ENCODE assay signal across 2 cellular contexts in genomic region chr19:42284641-42285341, GRCh38.
TF ChIP-seq lines count a peak whose summit lies in the region.

No MANE protein-coding gene starts in this region.

TF ChIP-seq in SK-N-SH, 30 proteins besides CTCF, POLR2A, EP300 and RAD21 (continued from another document):
- TF ChIP-seq, protein P1, sequence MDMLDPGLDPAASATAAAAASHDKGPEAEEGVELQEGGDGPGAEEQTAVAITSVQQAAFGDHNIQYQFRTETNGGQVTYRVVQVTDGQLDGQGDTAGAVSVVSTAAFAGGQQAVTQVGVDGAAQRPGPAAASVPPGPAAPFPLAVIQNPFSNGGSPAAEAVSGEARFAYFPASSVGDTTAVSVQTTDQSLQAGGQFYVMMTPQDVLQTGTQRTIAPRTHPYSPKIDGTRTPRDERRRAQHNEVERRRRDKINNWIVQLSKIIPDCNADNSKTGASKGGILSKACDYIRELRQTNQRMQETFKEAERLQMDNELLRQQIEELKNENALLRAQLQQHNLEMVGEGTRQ (IDR thresholded peaks at IDR 0.05; ENCODE audit: borderline replicate concordance, low read depth, low read length) = no peak

TF ChIP-seq in SK-N-SH treated with all-trans-retinoic acid at 6 μM for 48 hours, 23 proteins besides CTCF, POLR2A, EP300 and RAD21 (continued from another document):
- TF ChIP-seq, protein P2, sequence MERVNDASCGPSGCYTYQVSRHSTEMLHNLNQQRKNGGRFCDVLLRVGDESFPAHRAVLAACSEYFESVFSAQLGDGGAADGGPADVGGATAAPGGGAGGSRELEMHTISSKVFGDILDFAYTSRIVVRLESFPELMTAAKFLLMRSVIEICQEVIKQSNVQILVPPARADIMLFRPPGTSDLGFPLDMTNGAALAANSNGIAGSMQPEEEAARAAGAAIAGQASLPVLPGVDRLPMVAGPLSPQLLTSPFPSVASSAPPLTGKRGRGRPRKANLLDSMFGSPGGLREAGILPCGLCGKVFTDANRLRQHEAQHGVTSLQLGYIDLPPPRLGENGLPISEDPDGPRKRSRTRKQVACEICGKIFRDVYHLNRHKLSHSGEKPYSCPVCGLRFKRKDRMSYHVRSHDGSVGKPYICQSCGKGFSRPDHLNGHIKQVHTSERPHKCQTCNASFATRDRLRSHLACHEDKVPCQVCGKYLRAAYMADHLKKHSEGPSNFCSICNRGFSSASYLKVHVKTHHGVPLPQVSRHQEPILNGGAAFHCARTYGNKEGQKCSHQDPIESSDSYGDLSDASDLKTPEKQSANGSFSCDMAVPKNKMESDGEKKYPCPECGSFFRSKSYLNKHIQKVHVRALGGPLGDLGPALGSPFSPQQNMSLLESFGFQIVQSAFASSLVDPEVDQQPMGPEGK (CRISPR knock-in tag; IDR thresholded peaks at IDR 0.05; ENCODE audit: borderline replicate concordance) = no peak
